ENCODE assay signal across 19 cellular contexts in the genomic region with DNA sequence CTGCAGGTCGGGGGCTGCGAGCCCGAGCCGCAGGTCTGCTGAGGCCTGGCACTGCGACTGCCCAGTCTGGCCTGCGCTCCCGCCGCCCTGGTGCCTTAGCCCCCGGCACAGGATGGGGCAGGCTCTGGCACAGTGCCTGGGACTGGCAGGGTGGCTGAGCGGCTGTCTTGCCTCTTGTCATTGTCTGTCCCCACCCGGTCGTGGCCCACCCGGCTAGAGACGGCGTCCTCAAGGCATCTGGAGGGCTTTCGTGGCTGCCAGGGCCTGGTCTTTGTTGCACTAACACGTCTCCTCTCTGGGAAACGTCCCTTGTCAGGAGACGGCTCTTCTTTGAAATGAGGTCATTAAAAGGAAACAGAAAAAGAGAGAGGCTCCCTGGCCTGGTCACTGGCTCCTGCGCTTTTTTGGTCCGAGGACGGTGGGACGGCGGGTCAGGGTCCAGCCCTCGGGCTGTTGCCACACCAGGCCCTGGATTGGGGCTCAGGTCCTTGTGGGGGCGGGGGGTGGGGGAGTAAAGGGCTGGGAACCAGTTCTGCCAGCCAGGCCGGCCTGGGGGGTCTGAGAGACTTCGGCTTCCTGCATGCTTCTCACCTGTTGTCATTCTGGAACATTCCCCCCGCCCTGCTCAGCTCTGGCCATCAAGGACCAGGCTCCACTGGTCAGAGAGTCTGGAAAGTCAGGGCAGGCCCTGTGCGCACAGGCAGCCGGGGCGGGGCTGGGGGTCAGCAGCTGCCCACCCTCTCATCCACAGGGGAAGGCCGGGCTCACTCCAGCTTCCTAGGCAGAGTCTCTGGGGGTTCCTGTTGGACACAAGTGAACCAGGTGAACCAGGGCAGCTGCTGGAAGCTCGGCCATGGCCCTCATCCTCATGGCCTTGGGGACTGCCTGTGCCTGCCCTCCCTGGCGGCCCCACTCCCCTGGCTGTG. TPM values are rescaled to one million over a fixed set of nuclear protein-coding genes. Genes with fewer than 3 reads are reported as not detected.
DNase-seq lines count a peak whose midpoint lies in the region; ATAC-seq, FAIRE-seq and TF ChIP-seq lines count a peak whose summit lies in the region.
"Had no signal": no experiment of that assay in that cellular context is flagged by ENCODE, and none has a peak within 500 bp of the region (broad histone marks: within the 10 kb centered on the region; RNA-seq: fewer than 3 reads in every experiment).

No MANE protein-coding gene starts in this region.

- no peaks in the 10 kb centered on the region for H3K4me1 Mint-ChIP-seq in T-helper 2 cell treated with Interferon-gamma antibody and Interleukin-4, amounts not matched to agents 5 μg/mL and 100 μg/mL, for 36 hours (ENCODE audit: low read depth)
- H3K4me1 Mint-ChIP-seq: CD14-positive monocyte had no signal

- WGBS in right cardiac atrium, result 82% methylated on average over 35 of the region's 35 CpGs
- WGBS in GM12878 (ENCODE audit: insufficient coverage, insufficient replicate concordance, low lambda C conversion rate, missing lambda C conversion rate), result 90% methylated on average over 28 of the region's 35 CpGs

- H3K27me3 Mint-ChIP-seq in T-helper 2 cell treated with Interferon-gamma antibody and Interleukin-4, amounts not matched to agents 5 μg/mL and 100 μg/mL, for 36 hours (ENCODE audit: low read depth), result no peaks in the 10 kb centered on the region

- CTCF ChIA-PET in GM12878 (lab: Yijun Ruan, JAX), result no interaction called here

- no peak overlapping the region for H3K4me3 Mint-ChIP-seq in T-helper 2 cell treated with Interferon-gamma antibody and Interleukin-4, amounts not matched to agents 5 μg/mL and 100 μg/mL, for 36 hours
- H3K4me3 Mint-ChIP-seq: CD14-positive monocyte had no signal

- H3K36me3 Mint-ChIP-seq in T-helper 2 cell treated with Interferon-gamma antibody and Interleukin-4, amounts not matched to agents 5 μg/mL and 100 μg/mL, for 36 hours (ENCODE audit: low read depth), result peaks cover 8% of the 10 kb centered on the region

- RAD21 ChIA-PET in GM12878 (lab: Charles Lee; ENCODE audit: unreplicated experiment), result no interaction called here

- BruUV-seq in GM12878 (replicated peaks; lab: Mats Ljungman, UMichigan), result no TSS peak

- H3K9ac ChIP-seq in GM12878 (ENCODE audit: control insufficient read depth, insufficient read depth, low read length), result no peak overlapping the region

- TF ChIP-seq RAD21 in GM12878 (IDR thresholded peaks at IDR 0.05; ENCODE audit: insufficient read depth, low read depth, low read length), result no peak

- intact Hi-C loops in right cardiac atrium (cut with DNase I) (no loop called here), Right ventricle myocardium inferior (cut with DNase I) (no loop called here), GM12878 (cut with micrococcal nuclease; ENCODE audit: unreplicated experiment) (no loop called here)

- no peaks in the 10 kb centered on the region for H3K9me3 Mint-ChIP-seq in T-helper 2 cell treated with Interferon-gamma antibody and Interleukin-4, amounts not matched to agents 5 μg/mL and 100 μg/mL, for 36 hours

- H3K4me1 ChIP-seq in right cardiac atrium (ENCODE audit: control insufficient read depth, insufficient read depth, low read length), result no peaks in the 10 kb centered on the region
- H3K4me1 ChIP-seq in GM12878 (ENCODE audit: control insufficient read depth, insufficient read depth, low read length), result no peaks in the 10 kb centered on the region
- H3K4me1 ChIP-seq in effector memory CD4-positive, alpha-beta T cell (ENCODE audit: control insufficient read depth, insufficient read depth, low read length, poor library complexity, severe bottlenecking), result no peaks in the 10 kb centered on the region
- H3K4me1 ChIP-seq: A549 had no signal

- 0 out of 2 replicates have a peak, but pooled peaks have one; percentile 9 for TF ChIP-seq POLR2A in GM12878 (IDR thresholded peaks at IDR 0.05; ENCODE audit: low read depth, low read length)

- H3K9me3 ChIP-seq in right cardiac atrium (ENCODE audit: control insufficient read depth, low read length) (no peaks in the 10 kb centered on the region), GM12878 (replicated peaks; ENCODE audit: control insufficient read depth, insufficient read depth, low read length) (no peaks in the 10 kb centered on the region)
- no peaks in the 10 kb centered on the region for H3K9me3 ChIP-seq in effector memory CD4-positive, alpha-beta T cell (ENCODE audit: control insufficient read depth, low read length)
- H3K9me3 ChIP-seq: A549 had no signal

- H3K4me3 ChIP-seq in right cardiac atrium (ENCODE audit: low read length) (no peak overlapping the region), GM12878 (no peak overlapping the region)
- no peak overlapping the region for H3K4me3 ChIP-seq in effector memory CD4-positive, alpha-beta T cell (ENCODE audit: insufficient read depth, low read depth, low read length, poor library complexity, severe bottlenecking)
- H3K4me3 ChIP-seq: A549 had no signal

- SMC1A ChIA-PET in GM12878 (lab: Charles Lee; ENCODE audit: uncharacterized antibody, unreplicated experiment), result no interaction called here

- H3K79me2 ChIP-seq in GM12878 (ENCODE audit: control insufficient read depth, insufficient read depth, low read length), result no peaks in the 10 kb centered on the region

- no peak overlapping the region for H2AFZ ChIP-seq in GM12878 (ENCODE audit: control insufficient read depth, low read depth, low read length)

- no peak for TF ChIP-seq EP300 in GM12878 (IDR thresholded peaks at IDR 0.05; ENCODE audit: borderline replicate concordance in 1 of 2, control insufficient read depth in 1 of 2, low read depth in 2 of 2, low read length in 2 of 2)

- ATAC-seq in right cardiac atrium, result no peak
- ATAC-seq in Right ventricle myocardium inferior, result no peak
- no peak for ATAC-seq in GM12878
- ATAC-seq: A549 had no signal

- DNase-seq in right cardiac atrium, result peak in 2 of 3 donors; percentile 24 to 63
- no peak for DNase-seq in Right ventricle myocardium inferior (ENCODE audit: missing footprints)
- no peak for DNase-seq in GM12878 (ENCODE audit: low read depth, low spot score)
- DNase-seq in iPS-NIHi11 (ENCODE audit: low spot score), result peak; percentile 19
- DNase-seq in T-helper 2 cell treated with Interferon-gamma antibody and Interleukin-4, amounts not matched to agents 5 μg/mL and 100 μg/mL, for 36 hours (ENCODE audit: low spot score), result no peak
- no peak for DNase-seq in stimulated activated CD4-positive, alpha-beta T cell treated with anti-CD3 and anti-CD28 coated beads, Interleukin-1b, Interleukin-23, amount 100 ng/mL, for 48 hours
- no peak for DNase-seq in OCI-M2 (lab: John Stamatoyannopoulos, UW; ENCODE audit: unreplicated experiment)
- no peak for DNase-seq in effector memory CD4-positive, alpha-beta T cell
- DNase-seq: COR-L47, GDM1, Karpas-422, NCI-H1105 treated with DMSO at 0.1 percent for 48 hours, NCI-H187 treated with DMSO at 0.1 percent for 48 hours, NCI-H2171, NCI-H510A had no signal

- no peak overlapping the region for H3K27ac ChIP-seq in right cardiac atrium (ENCODE audit: low read length)
- H3K27ac ChIP-seq in GM12878 (ENCODE audit: control insufficient read depth, insufficient read depth), result no peak overlapping the region
- H3K27ac ChIP-seq in effector memory CD4-positive, alpha-beta T cell (ENCODE audit: insufficient read depth, low read length, poor library complexity, severe bottlenecking), result no peak overlapping the region
- H3K27ac ChIP-seq: A549, RWPE1 had no signal

- no peak for TF ChIP-seq CTCF in GM12878 (IDR thresholded peaks at IDR 0.05 in 2 of 3, conservative IDR thresholded peaks at IDR 0.05 in 1 of 3; ENCODE audit: control insufficient read depth in 2 of 3, extremely low read depth in 1 of 3, insufficient read depth in 1 of 3, low read depth in 3 of 3, low read length in 3 of 3)

- no peak overlapping the region for H3K27ac Mint-ChIP-seq in T-helper 2 cell treated with Interferon-gamma antibody and Interleukin-4, amounts not matched to agents 5 μg/mL and 100 μg/mL, for 36 hours

- no peak overlapping the region for H3K4me2 ChIP-seq in GM12878 (ENCODE audit: control insufficient read depth, insufficient read depth)
- H3K4me2 ChIP-seq: A549 had no signal

- H3K36me3 ChIP-seq in GM12878 (ENCODE audit: control insufficient read depth in 2 of 2, insufficient read depth in 2 of 2, low read length in 1 of 2), result peaks cover 16 to 22% of the 10 kb centered on the region in 2 experiments
- peaks cover 6% of the 10 kb centered on the region for H3K36me3 ChIP-seq in effector memory CD4-positive, alpha-beta T cell (ENCODE audit: control insufficient read depth, insufficient read depth, low read length)

- FAIRE-seq in GM12878 (lab: Jason Lieb, UNC), result no peak
- FAIRE-seq: A549, H1 had no signal

- in situ Hi-C loops in GM12878 (cut with MboI), result no loop called here

- H3K27me3 ChIP-seq in right cardiac atrium (ENCODE audit: control insufficient read depth, insufficient read depth) (no peaks in the 10 kb centered on the region), GM12878 (replicated peaks in 1 of 2; ENCODE audit: control insufficient read depth in 2 of 2, insufficient read depth in 2 of 2, low read length in 1 of 2) (no peaks in the 10 kb centered on the region)
- H3K27me3 ChIP-seq in effector memory CD4-positive, alpha-beta T cell (replicated peaks; ENCODE audit: control insufficient read depth, insufficient read depth, low read length, poor library complexity, severe bottlenecking), result no peaks in the 10 kb centered on the region

- no peaks in the 10 kb centered on the region for H4K20me1 ChIP-seq in GM12878 (ENCODE audit: control insufficient read depth, insufficient read depth)

- POLR2A ChIA-PET in GM12878 (lab: Charles Lee), result no interaction called here

RNA-seq across cellular contexts. Expression of a gene that starts 6.2 kb away (rescaled TPM):
- total RNA-seq in right cardiac atrium, result 1 to 10 TPM; 4.7 to 6.7 (median 6.3) TPM
- polyA plus RNA-seq in right cardiac atrium, result 4.7 TPM
- 3.7 TPM for total RNA-seq in Right ventricle myocardium inferior
- total RNA-seq in GM12878 (2013; cell fraction: nucleolus; rRNA removed), result 7.0 and 7.1 TPM in 2 replicates
- total RNA-seq in GM12878 (2014; rRNA removed), result 1.7 and 2.1 TPM in 2 replicates
- total RNA-seq in GM12878 (2014; rRNA removed; fragmentation: Illumina TruSeq; extraction: Trizol), result 1.5 and 1.8 TPM in 2 replicates
- 1.7 TPM in 2 replicates for total RNA-seq in GM12878 (2021)
- 0.98 TPM for polyA plus RNA-seq in GM12878 (2011; ENCODE audit: low read depth)
- 1.3 and 1.7 TPM in 2 replicates for polyA plus RNA-seq in GM12878 (2011; rRNA removed)
- 1.1 and 1.2 TPM in 2 replicates for polyA plus RNA-seq in GM12878 (2011; cell fraction: cytosol; rRNA removed)
- polyA plus RNA-seq in GM12878 (2011; cell fraction: nucleus; rRNA removed), result 1.1 TPM in 2 replicates
- 1.1 and 1.4 TPM in 2 replicates for polyA plus RNA-seq in GM12878 (2012)
- polyA plus RNA-seq in GM12878 (2014; fragmentation: Illumina TruSeq; extraction: Trizol), result 1.2 and 1.4 TPM in 2 replicates
- under 1 TPM; 0.19 to 0.38 TPM for polyA plus RNA-seq in GM12878 (2014; fragmentation: Nextera tagmentation; extraction: Ambion mirVana)
- polyA plus RNA-seq in GM12878 (2014; rRNA removed), result 0.96 and 1.3 TPM in 2 replicates
- 1 to 10 TPM; 1.2 to 1.4 TPM for polyA plus RNA-seq in GM12878 (2016; fragmentation: Nextera tagmentation; extraction: Ambion mirVana)
- 1.3 and 1.6 TPM in 2 replicates for polyA minus RNA-seq in GM12878 (2011; rRNA and poly(A)+ RNA removed)
- 0.94 and 1.6 TPM in 2 replicates for polyA minus RNA-seq in GM12878 (2011; cell fraction: cytosol; rRNA and poly(A)+ RNA removed)
- polyA minus RNA-seq in GM12878 (2011; cell fraction: nucleus; rRNA and poly(A)+ RNA removed), result 0.48 and 0.77 TPM in 2 replicates

RNA-seq across cellular contexts. Expression of a gene that starts 27.8 kb away (rescaled TPM):
- 10 to 100 TPM in 2 of 4 donors, 1 to 10 TPM in 2; 8.8 to 15.7 (median 9.6) TPM for total RNA-seq in right cardiac atrium
- 3.4 TPM for polyA plus RNA-seq in right cardiac atrium
- 8.9 TPM for total RNA-seq in Right ventricle myocardium inferior
- 5.0 and 5.1 TPM in 2 replicates for total RNA-seq in GM12878 (2013; cell fraction: nucleolus; rRNA removed)
- total RNA-seq in GM12878 (2014; rRNA removed), result 0.62 and 0.71 TPM in 2 replicates
- 1.6 and 1.7 TPM in 2 replicates for total RNA-seq in GM12878 (2014; rRNA removed; fragmentation: Illumina TruSeq; extraction: Trizol)
- total RNA-seq in GM12878 (2021), result 0.90 and 1.2 TPM in 2 replicates
- 1.2 TPM for polyA plus RNA-seq in GM12878 (2011; ENCODE audit: low read depth)
- 1.9 and 2.8 TPM in 2 replicates for polyA plus RNA-seq in GM12878 (2011; rRNA removed)
- polyA plus RNA-seq in GM12878 (2011; cell fraction: cytosol; rRNA removed), result 0.70 and 0.82 TPM in 2 replicates
- 1.1 and 1.2 TPM in 2 replicates for polyA plus RNA-seq in GM12878 (2011; cell fraction: nucleus; rRNA removed)
- 1.7 and 2.3 TPM in 2 replicates for polyA plus RNA-seq in GM12878 (2012)
- 1.3 and 1.5 TPM in 2 replicates for polyA plus RNA-seq in GM12878 (2014; fragmentation: Illumina TruSeq; extraction: Trizol)
- polyA plus RNA-seq in GM12878 (2014; fragmentation: Nextera tagmentation; extraction: Ambion mirVana), result 1 to 10 TPM in 1 of 2 experiments, under 1 TPM in 1; 0.68 to 1.7 TPM
- 0.58 and 1.0 TPM in 2 replicates for polyA plus RNA-seq in GM12878 (2014; rRNA removed)
- polyA plus RNA-seq in GM12878 (2016; fragmentation: Nextera tagmentation; extraction: Ambion mirVana), result 1 to 10 TPM; 1.2 to 1.4 TPM
- polyA minus RNA-seq in GM12878 (2011; rRNA and poly(A)+ RNA removed), result 1.8 and 2.6 TPM in 2 replicates
- 0.80 and 0.83 TPM in 2 replicates for polyA minus RNA-seq in GM12878 (2011; cell fraction: cytosol; rRNA and poly(A)+ RNA removed)
- 0.60 and 0.86 TPM in 2 replicates for polyA minus RNA-seq in GM12878 (2011; cell fraction: nucleus; rRNA and poly(A)+ RNA removed)

RNA-seq across cellular contexts. Expression of a gene that starts 28.2 kb away (rescaled TPM):
- total RNA-seq in right cardiac atrium (10 to 100 TPM; 41.4 to 69.4 (median 54.1) TPM), Right ventricle myocardium inferior (54.8 TPM), GM12878 (2014; rRNA removed) (260 and 270 TPM in 2 replicates), GM12878 (2014; rRNA removed; fragmentation: Illumina TruSeq; extraction: Trizol) (75.9 and 77.5 TPM in 2 replicates), GM12878 (2021) (217 and 220 TPM in 2 replicates)
- polyA plus RNA-seq in right cardiac atrium (64.0 TPM), GM12878 (2011; rRNA removed) (72.8 and 137 TPM in 2 replicates), GM12878 (2014; fragmentation: Illumina TruSeq; extraction: Trizol) (36.0 and 76.8 TPM in 2 replicates), GM12878 (2014; fragmentation: Nextera tagmentation; extraction: Ambion mirVana) (1 to 10 TPM; 1.9 to 3.8 TPM), GM12878 (2014; rRNA removed) (200 and 240 TPM in 2 replicates), GM12878 (2016; fragmentation: Nextera tagmentation; extraction: Ambion mirVana) (100 to 1,000 TPM; 220 to 241 TPM)
- 230 and 309 TPM in 2 replicates for total RNA-seq in GM12878 (2013; cell fraction: nucleolus; rRNA removed)
- polyA plus RNA-seq in GM12878 (2011; ENCODE audit: low read depth), result 25.4 TPM
- polyA plus RNA-seq in GM12878 (2011; cell fraction: cytosol; rRNA removed), result 144 and 196 TPM in 2 replicates
- polyA plus RNA-seq in GM12878 (2011; cell fraction: nucleus; rRNA removed), result 439 and 527 TPM in 2 replicates
- 116 and 134 TPM in 2 replicates for polyA plus RNA-seq in GM12878 (2012)
- polyA minus RNA-seq in GM12878 (2011; rRNA and poly(A)+ RNA removed), result 97.9 and 180 TPM in 2 replicates
- polyA minus RNA-seq in GM12878 (2011; cell fraction: cytosol; rRNA and poly(A)+ RNA removed), result 59.6 and 71.5 TPM in 2 replicates
- polyA minus RNA-seq in GM12878 (2011; cell fraction: nucleus; rRNA and poly(A)+ RNA removed), result 43.6 and 46.6 TPM in 2 replicates

RNA-seq across cellular contexts. Expression of a gene that starts 30.4 kb away (rescaled TPM):
- total RNA-seq in right cardiac atrium (10 to 100 TPM; 53.6 to 84.2 (median 64.6) TPM), Right ventricle myocardium inferior (64.3 TPM), GM12878 (2014; rRNA removed) (51.2 and 59.2 TPM in 2 replicates), GM12878 (2014; rRNA removed; fragmentation: Illumina TruSeq; extraction: Trizol) (22.9 and 26.2 TPM in 2 replicates), GM12878 (2021) (69.2 and 76.3 TPM in 2 replicates)
- polyA plus RNA-seq in right cardiac atrium (86.5 TPM), GM12878 (2011; rRNA removed) (19.9 and 32.9 TPM in 2 replicates), GM12878 (2014; fragmentation: Illumina TruSeq; extraction: Trizol) (13.2 and 37.1 TPM in 2 replicates), GM12878 (2014; fragmentation: Nextera tagmentation; extraction: Ambion mirVana) (1 to 10 TPM; 2.0 to 3.1 TPM), GM12878 (2014; rRNA removed) (64.2 and 78.7 TPM in 2 replicates), GM12878 (2016; fragmentation: Nextera tagmentation; extraction: Ambion mirVana) (100 to 1,000 TPM; 102 TPM)
- 27.0 and 30.4 TPM in 2 replicates for total RNA-seq in GM12878 (2013; cell fraction: nucleolus; rRNA removed)
- polyA plus RNA-seq in GM12878 (2011; ENCODE audit: low read depth), result 22.0 TPM
- polyA plus RNA-seq in GM12878 (2011; cell fraction: cytosol; rRNA removed), result 70.3 and 75.7 TPM in 2 replicates
- polyA plus RNA-seq in GM12878 (2011; cell fraction: nucleus; rRNA removed), result 59.1 and 86.4 TPM in 2 replicates
- 46.1 and 46.5 TPM in 2 replicates for polyA plus RNA-seq in GM12878 (2012)
- 12.0 and 30.2 TPM in 2 replicates for polyA minus RNA-seq in GM12878 (2011; rRNA and poly(A)+ RNA removed)
- polyA minus RNA-seq in GM12878 (2011; cell fraction: cytosol; rRNA and poly(A)+ RNA removed), result 15.9 and 16.7 TPM in 2 replicates
- 9.7 and 20.9 TPM in 2 replicates for polyA minus RNA-seq in GM12878 (2011; cell fraction: nucleus; rRNA and poly(A)+ RNA removed)

RNA-seq across cellular contexts. Expression of a gene that starts 53.6 kb away (rescaled TPM):
- total RNA-seq in right cardiac atrium, result under 1 TPM in 1 of 4 donors, not detected in 3; 0.25 TPM
- polyA plus RNA-seq in right cardiac atrium, result not detected
- total RNA-seq in Right ventricle myocardium inferior, result not detected
- not detected in 2 replicates for total RNA-seq in GM12878 (2013; cell fraction: nucleolus; rRNA removed)
- total RNA-seq in GM12878 (2014; rRNA removed), result not detected in 2 replicates
- not detected in 2 replicates for total RNA-seq in GM12878 (2014; rRNA removed; fragmentation: Illumina TruSeq; extraction: Trizol)
- not detected in 2 replicates for total RNA-seq in GM12878 (2021)
- polyA plus RNA-seq in GM12878 (2011; ENCODE audit: low read depth), result not detected
- polyA plus RNA-seq in GM12878 (2011; rRNA removed), result not detected in 2 replicates
- not detected in 2 replicates for polyA plus RNA-seq in GM12878 (2011; cell fraction: cytosol; rRNA removed)
- not detected in 2 replicates for polyA plus RNA-seq in GM12878 (2011; cell fraction: nucleus; rRNA removed)
- polyA plus RNA-seq in GM12878 (2012), result not detected in 2 replicates
- polyA plus RNA-seq in GM12878 (2014; fragmentation: Illumina TruSeq; extraction: Trizol), result 0.25 TPM in 1 of 2 replicates, not detected in the other
- polyA plus RNA-seq in GM12878 (2014; fragmentation: Nextera tagmentation; extraction: Ambion mirVana), result not detected
- polyA plus RNA-seq in GM12878 (2014; rRNA removed), result not detected in 2 replicates
- not detected for polyA plus RNA-seq in GM12878 (2016; fragmentation: Nextera tagmentation; extraction: Ambion mirVana)
- polyA minus RNA-seq in GM12878 (2011; rRNA and poly(A)+ RNA removed), result not detected in 2 replicates
- polyA minus RNA-seq in GM12878 (2011; cell fraction: cytosol; rRNA and poly(A)+ RNA removed), result not detected in 2 replicates
- polyA minus RNA-seq in GM12878 (2011; cell fraction: nucleus; rRNA and poly(A)+ RNA removed), result not detected in 2 replicates
- total RNA-seq: H1 had no signal
- polyA plus RNA-seq: A549, CD14-positive monocyte, H1 had no signal

Comparison
In these comparisons a context has a peak if more than half of its experiments do, and no peak if none do; other contexts are left out.
1. DNase-seq: peak in right cardiac atrium (2 of 3) and iPS-NIHi11 (single experiment); none in Right ventricle myocardium inferior (single experiment), GM12878 (single experiment), T-helper 2 cell treated with Interferon-gamma antibody and Interleukin-4, amounts not matched to agents 5 μg/mL and 100 μg/mL, for 36 hours (single experiment), stimulated activated CD4-positive, alpha-beta T cell treated with anti-CD3 and anti-CD28 coated beads, Interleukin-1b, Interleukin-23, amount 100 ng/mL, for 48 hours (single experiment), OCI-M2 (single experiment) and effector memory CD4-positive, alpha-beta T cell (0 of 3).